18 cellular contexts compared by ENCODE assay signal in the genomic region with DNA sequence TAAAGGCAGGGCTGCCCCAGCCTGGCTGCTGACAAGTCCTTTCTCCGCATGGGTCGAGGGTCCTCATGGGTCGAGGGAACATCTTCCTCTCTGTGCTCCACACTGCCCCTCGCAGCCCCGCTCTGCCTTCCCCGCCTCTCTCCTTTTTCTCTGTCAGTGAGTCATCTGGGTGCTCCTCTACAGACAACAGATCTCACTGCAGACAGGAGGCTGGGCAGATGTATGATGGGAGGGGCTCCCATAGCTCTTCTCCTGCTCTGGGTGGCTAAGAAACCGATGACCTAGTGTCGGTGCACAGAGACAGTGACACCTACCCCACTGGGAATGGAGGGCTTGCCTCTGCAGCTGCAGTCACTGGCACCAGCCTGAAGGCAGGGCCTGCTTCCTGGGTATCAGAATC. TPM values are rescaled to one million over a fixed set of nuclear protein-coding genes. Genes with fewer than 3 reads are reported as not detected.
A peak's percentile ranks its signal among the peaks of the same experiment; 100 is the strongest.
DNase-seq lines count a peak whose midpoint lies in the region; ATAC-seq and TF ChIP-seq lines count a peak whose summit lies in the region.
"Had no signal": no experiment of that assay in that cellular context is flagged by ENCODE, and none has a peak within 500 bp of the region (broad histone marks: within the 10 kb centered on the region; RNA-seq: fewer than 3 reads in every experiment).

No MANE protein-coding gene starts in this region.

- no peak overlapping the region for H3K18ac ChIP-seq in mesendoderm (ENCODE audit: low read length)

- H3K4ac ChIP-seq in mesendoderm (ENCODE audit: low read depth, low read length), result no peak overlapping the region

- no peaks in the 10 kb centered on the region for H3K79me2 ChIP-seq in mesendoderm (ENCODE audit: control insufficient read depth, insufficient read depth, low read length)

- no CpG with 5 or more reads among the region's 8 CpGs for WGBS in mesendoderm (ENCODE audit: extremely low coverage, insufficient coverage, low lambda C conversion rate)

- POLR2A ChIA-PET in WTC11 (lab: Charles Lee), result no interaction called here

- no peak overlapping the region for H4K8ac ChIP-seq in mesendoderm (ENCODE audit: low read depth, low read length)

- H3K56ac ChIP-seq in mesendoderm (ENCODE audit: low read length), result no peak overlapping the region

- no peaks in the 10 kb centered on the region for H3K27me3 ChIP-seq in mesendoderm (ENCODE audit: insufficient read depth, low read length, poor library complexity)
- H3K27me3 ChIP-seq: breast epithelium, gastrocnemius medialis, pancreas had no signal

- H2BK120ac ChIP-seq in mesendoderm (ENCODE audit: low read depth, low read length), result no peak overlapping the region

- H3K23ac ChIP-seq in mesendoderm (ENCODE audit: low read length), result no peak overlapping the region

- H3K36me3 ChIP-seq in mesendoderm (ENCODE audit: control insufficient read depth, insufficient read depth, low read length), result no peaks in the 10 kb centered on the region
- H3K36me3 ChIP-seq: breast epithelium, gastrocnemius medialis, pancreas had no signal

- H2AK5ac ChIP-seq in mesendoderm (ENCODE audit: low read length), result no peak overlapping the region

- H3K4me3 ChIP-seq in mesendoderm (ENCODE audit: low read length), result no peak overlapping the region
- H3K4me3 ChIP-seq: breast epithelium, gastrocnemius medialis, pancreas had no signal

- H4K5ac ChIP-seq in mesendoderm (ENCODE audit: low read length), result no peak overlapping the region

- no peak overlapping the region for H3K9ac ChIP-seq in mesendoderm (ENCODE audit: low read length)

- H3K4me3 Mint-ChIP-seq in WTC11, result no peak overlapping the region
- H3K4me3 Mint-ChIP-seq: activated CD8-positive, alpha-beta memory T cell treated with anti-CD3 and anti-CD28 coated beads, Interleukin-2, amount 10 ng/mL, durations not matched to agents 7 days and 5 days; activated naive CD4-positive, alpha-beta T cell treated with anti-CD3 and anti-CD28 coated beads, Interleukin-2, amount 10 ng/mL, durations not matched to agents 7 days and 5 days; effector memory CD8-positive, alpha-beta T cell; mesothelial cell of epicardium had no signal

- ATAC-seq in WTC11, result peak; percentile 91
- no peak for ATAC-seq in GM19467 (IDR thresholded peaks at IDR 0.05; ENCODE audit: unreplicated experiment)
- ATAC-seq: activated CD8-positive, alpha-beta memory T cell treated with anti-CD3 and anti-CD28 coated beads, Interleukin-2, amount 10 ng/mL, durations not matched to agents 7 days and 5 days; effector memory CD8-positive, alpha-beta T cell; gastrocnemius medialis; pancreas had no signal

- peak; percentile 61 for DNase-seq in DMS53 (lab: John Stamatoyannopoulos, UW)
- no peak for DNase-seq in DMS53 treated with DMSO at 0.1 percent for 48 hours (lab: John Stamatoyannopoulos, UW; ENCODE audit: unreplicated experiment)
- DNase-seq in LHCN-M2 (ENCODE audit: low read depth), result peak; percentile 6
- no peak for DNase-seq in WTC11 (ENCODE audit: low spot score)
- DNase-seq in mesendoderm, result peak; percentile 86
- no peak for DNase-seq in DMS153 treated with DMSO at 0.1 percent for 48 hours (lab: John Stamatoyannopoulos, UW; ENCODE audit: unreplicated experiment)
- no peak for DNase-seq in NCI-H226
- DNase-seq: activated CD8-positive, alpha-beta memory T cell treated with anti-CD3 and anti-CD28 coated beads, Interleukin-2, amount 10 ng/mL, durations not matched to agents 7 days and 5 days; activated naive CD4-positive, alpha-beta T cell treated with anti-CD3 and anti-CD28 coated beads, Interleukin-2, amount 10 ng/mL, durations not matched to agents 7 days and 5 days; effector memory CD8-positive, alpha-beta T cell; gastrocnemius medialis; NCI-H1105 treated with DMSO at 0.1 percent for 48 hours; NCI-H526 treated with DMSO at 0.1 percent for 48 hours; pancreas had no signal

- no peaks in the 10 kb centered on the region for H3K79me1 ChIP-seq in mesendoderm (ENCODE audit: low read length)

- H3K27me3 Mint-ChIP-seq in WTC11 (ENCODE audit: low read depth), result peaks cover 3% of the 10 kb centered on the region; the same call in 1 of the 2 replicates

- peaks cover 12% of the 10 kb centered on the region for H3K36me3 Mint-ChIP-seq in WTC11
- H3K36me3 Mint-ChIP-seq: activated CD8-positive, alpha-beta memory T cell treated with anti-CD3 and anti-CD28 coated beads, Interleukin-2, amount 10 ng/mL, durations not matched to agents 7 days and 5 days; activated naive CD4-positive, alpha-beta T cell treated with anti-CD3 and anti-CD28 coated beads, Interleukin-2, amount 10 ng/mL, durations not matched to agents 7 days and 5 days; mesothelial cell of epicardium had no signal

- CTCF ChIA-PET in WTC11 (lab: Charles Lee), result interaction anchor here (0.9 to 2.5 kb wide), 3 partner anchors 10 to 106 kb away, joined by 6 to 12 read pairs (median 11); no protein-coding TSS in a partner anchor

- TF ChIP-seq CTCF in WTC11 (IDR thresholded peaks at IDR 0.05), result no peak

- no peak overlapping the region for H2BK5ac ChIP-seq in mesendoderm (ENCODE audit: low read length)

- H3K27ac Mint-ChIP-seq in WTC11, result no peak overlapping the region; the same call in 1 of the 2 replicates
- H3K27ac Mint-ChIP-seq: activated CD8-positive, alpha-beta memory T cell treated with anti-CD3 and anti-CD28 coated beads, Interleukin-2, amount 10 ng/mL, durations not matched to agents 7 days and 5 days; activated naive CD4-positive, alpha-beta T cell treated with anti-CD3 and anti-CD28 coated beads, Interleukin-2, amount 10 ng/mL, durations not matched to agents 7 days and 5 days; effector memory CD8-positive, alpha-beta T cell; mesothelial cell of epicardium had no signal

- peaks cover 24% of the 10 kb centered on the region for H3K9me3 Mint-ChIP-seq in WTC11
- H3K9me3 Mint-ChIP-seq: activated naive CD4-positive, alpha-beta T cell treated with anti-CD3 and anti-CD28 coated beads, Interleukin-2, amount 10 ng/mL, durations not matched to agents 7 days and 5 days; effector memory CD8-positive, alpha-beta T cell had no signal

- no peak overlapping the region for H3K4me2 ChIP-seq in mesendoderm (ENCODE audit: low read length)

- H3K27ac ChIP-seq in mesendoderm (ENCODE audit: low read depth, low read length), result no peak overlapping the region
- H3K27ac ChIP-seq: 22Rv1, breast epithelium, gastrocnemius medialis, pancreas had no signal

- H3K4me1 ChIP-seq in mesendoderm (ENCODE audit: control insufficient read depth, low read depth, low read length), result peaks cover 2% of the 10 kb centered on the region
- H3K4me1 ChIP-seq: breast epithelium, gastrocnemius medialis, pancreas had no signal

- peaks cover 22% of the 10 kb centered on the region for H3K4me1 Mint-ChIP-seq in WTC11
- H3K4me1 Mint-ChIP-seq: activated CD8-positive, alpha-beta memory T cell treated with anti-CD3 and anti-CD28 coated beads, Interleukin-2, amount 10 ng/mL, durations not matched to agents 7 days and 5 days; activated naive CD4-positive, alpha-beta T cell treated with anti-CD3 and anti-CD28 coated beads, Interleukin-2, amount 10 ng/mL, durations not matched to agents 7 days and 5 days had no signal

- no peak overlapping the region for H2BK15ac ChIP-seq in mesendoderm (replicated peaks; ENCODE audit: low read depth)

TF ChIP-seq in WTC11, 78 proteins besides CTCF, POLR2A, EP300 and RAD21 (continues in another document):
- no peak for TF ChIP-seq ZNF317 (CRISPR knock-in tag; IDR thresholded peaks at IDR 0.05; ENCODE audit: borderline replicate concordance, low read depth)
- TF ChIP-seq GABPB1 (CRISPR knock-in tag; IDR thresholded peaks at IDR 0.05), result no peak
- TF ChIP-seq, protein P1, sequence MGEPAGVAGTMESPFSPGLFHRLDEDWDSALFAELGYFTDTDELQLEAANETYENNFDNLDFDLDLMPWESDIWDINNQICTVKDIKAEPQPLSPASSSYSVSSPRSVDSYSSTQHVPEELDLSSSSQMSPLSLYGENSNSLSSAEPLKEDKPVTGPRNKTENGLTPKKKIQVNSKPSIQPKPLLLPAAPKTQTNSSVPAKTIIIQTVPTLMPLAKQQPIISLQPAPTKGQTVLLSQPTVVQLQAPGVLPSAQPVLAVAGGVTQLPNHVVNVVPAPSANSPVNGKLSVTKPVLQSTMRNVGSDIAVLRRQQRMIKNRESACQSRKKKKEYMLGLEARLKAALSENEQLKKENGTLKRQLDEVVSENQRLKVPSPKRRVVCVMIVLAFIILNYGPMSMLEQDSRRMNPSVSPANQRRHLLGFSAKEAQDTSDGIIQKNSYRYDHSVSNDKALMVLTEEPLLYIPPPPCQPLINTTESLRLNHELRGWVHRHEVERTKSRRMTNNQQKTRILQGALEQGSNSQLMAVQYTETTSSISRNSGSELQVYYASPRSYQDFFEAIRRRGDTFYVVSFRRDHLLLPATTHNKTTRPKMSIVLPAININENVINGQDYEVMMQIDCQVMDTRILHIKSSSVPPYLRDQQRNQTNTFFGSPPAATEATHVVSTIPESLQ (CRISPR knock-in tag; IDR thresholded peaks at IDR 0.05), result no peak
- no peak for TF ChIP-seq ZNF121 (CRISPR knock-in tag; IDR thresholded peaks at IDR 0.05)
- no peak for TF ChIP-seq NFYB (CRISPR knock-in tag; conservative IDR thresholded peaks at IDR 0.05; ENCODE audit: low read depth)
- no peak for TF ChIP-seq ETV6 (CRISPR knock-in tag; IDR thresholded peaks at IDR 0.05)
- TF ChIP-seq, protein P2, sequence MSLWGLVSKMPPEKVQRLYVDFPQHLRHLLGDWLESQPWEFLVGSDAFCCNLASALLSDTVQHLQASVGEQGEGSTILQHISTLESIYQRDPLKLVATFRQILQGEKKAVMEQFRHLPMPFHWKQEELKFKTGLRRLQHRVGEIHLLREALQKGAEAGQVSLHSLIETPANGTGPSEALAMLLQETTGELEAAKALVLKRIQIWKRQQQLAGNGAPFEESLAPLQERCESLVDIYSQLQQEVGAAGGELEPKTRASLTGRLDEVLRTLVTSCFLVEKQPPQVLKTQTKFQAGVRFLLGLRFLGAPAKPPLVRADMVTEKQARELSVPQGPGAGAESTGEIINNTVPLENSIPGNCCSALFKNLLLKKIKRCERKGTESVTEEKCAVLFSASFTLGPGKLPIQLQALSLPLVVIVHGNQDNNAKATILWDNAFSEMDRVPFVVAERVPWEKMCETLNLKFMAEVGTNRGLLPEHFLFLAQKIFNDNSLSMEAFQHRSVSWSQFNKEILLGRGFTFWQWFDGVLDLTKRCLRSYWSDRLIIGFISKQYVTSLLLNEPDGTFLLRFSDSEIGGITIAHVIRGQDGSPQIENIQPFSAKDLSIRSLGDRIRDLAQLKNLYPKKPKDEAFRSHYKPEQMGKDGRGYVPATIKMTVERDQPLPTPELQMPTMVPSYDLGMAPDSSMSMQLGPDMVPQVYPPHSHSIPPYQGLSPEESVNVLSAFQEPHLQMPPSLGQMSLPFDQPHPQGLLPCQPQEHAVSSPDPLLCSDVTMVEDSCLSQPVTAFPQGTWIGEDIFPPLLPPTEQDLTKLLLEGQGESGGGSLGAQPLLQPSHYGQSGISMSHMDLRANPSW (CRISPR knock-in tag; conservative IDR thresholded peaks at IDR 0.05; ENCODE audit: low read depth), result no peak

RNA-seq across cellular contexts. Expression of a gene that starts 5.5 kb away (rescaled TPM):
- total RNA-seq in LHCN-M2 (2014; rRNA removed) (not detected in 2 replicates), WTC11 (2021) (not detected in 3 replicates)
- polyA plus RNA-seq in LHCN-M2 (2012), result not detected
- polyA plus RNA-seq in mesendoderm (2013, experiment 1 of 2), result not detected
- polyA plus RNA-seq in mesendoderm (2013, experiment 2 of 2), result not detected
- total RNA-seq: activated CD8-positive, alpha-beta memory T cell treated with anti-CD3 and anti-CD28 coated beads, Interleukin-2, amount 10 ng/mL, durations not matched to agents 7 days and 5 days; breast epithelium; gastrocnemius medialis; mesothelial cell of epicardium; pancreas had no signal
- polyA plus RNA-seq: pancreas had no signal

Comparison
In these comparisons a context has a peak if more than half of its experiments do, and no peak if none do; other contexts are left out.
1. DNase-seq: peak in DMS53 (single experiment), LHCN-M2 (single experiment) and mesendoderm (single experiment); none in DMS53 treated with DMSO at 0.1 percent for 48 hours (single experiment), WTC11 (single experiment), DMS153 treated with DMSO at 0.1 percent for 48 hours (single experiment) and NCI-H226 (single experiment).